In the genomic region with DNA sequence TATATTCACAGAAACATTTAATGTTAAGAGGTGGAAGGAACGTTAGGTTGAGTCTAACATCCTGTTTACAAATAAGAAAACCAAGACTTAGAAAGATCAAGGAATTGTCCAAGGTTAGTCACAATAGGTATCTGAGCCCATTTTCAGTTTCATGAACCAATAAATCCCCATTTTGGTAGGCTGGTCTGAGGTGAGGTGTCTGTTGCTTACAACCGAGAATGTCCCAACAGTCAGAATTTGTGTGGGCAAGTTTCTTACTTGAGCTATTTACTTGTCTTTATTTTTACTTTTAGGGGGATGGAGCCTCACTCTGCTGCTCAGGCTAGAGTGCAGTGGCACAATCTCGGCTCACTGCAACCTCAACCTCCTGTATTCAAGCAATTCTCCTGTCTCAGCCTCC, we compare ENCODE assay signal across 8 cellular contexts.
"Had no signal": no experiment of that assay in that cellular context is flagged by ENCODE, and none has a peak within 500 bp of the region (broad histone marks: within the 10 kb centered on the region; RNA-seq: fewer than 3 reads in every experiment).

No MANE protein-coding gene starts in this region.

- H3K4me3 ChIP-seq: GM23248, HAP-1 had no signal

- H3K27ac Mint-ChIP-seq: HFFc6 had no signal

- ATAC-seq: HCT116 had no signal

- H3K27ac ChIP-seq: GM23248 had no signal

- H3K4me1 ChIP-seq: HAP-1 had no signal

- H3K4me3 Mint-ChIP-seq: H9, HFFc6 had no signal

- H2AFZ ChIP-seq: GM23248 had no signal

- H3K9ac ChIP-seq: GM23248 had no signal

- DNase-seq: GM23248, GOT3, H7, H9, HCEC 1CT, HFFc6 had no signal

- H3K36me3 ChIP-seq: HAP-1 had no signal
